In the genomic region with DNA sequence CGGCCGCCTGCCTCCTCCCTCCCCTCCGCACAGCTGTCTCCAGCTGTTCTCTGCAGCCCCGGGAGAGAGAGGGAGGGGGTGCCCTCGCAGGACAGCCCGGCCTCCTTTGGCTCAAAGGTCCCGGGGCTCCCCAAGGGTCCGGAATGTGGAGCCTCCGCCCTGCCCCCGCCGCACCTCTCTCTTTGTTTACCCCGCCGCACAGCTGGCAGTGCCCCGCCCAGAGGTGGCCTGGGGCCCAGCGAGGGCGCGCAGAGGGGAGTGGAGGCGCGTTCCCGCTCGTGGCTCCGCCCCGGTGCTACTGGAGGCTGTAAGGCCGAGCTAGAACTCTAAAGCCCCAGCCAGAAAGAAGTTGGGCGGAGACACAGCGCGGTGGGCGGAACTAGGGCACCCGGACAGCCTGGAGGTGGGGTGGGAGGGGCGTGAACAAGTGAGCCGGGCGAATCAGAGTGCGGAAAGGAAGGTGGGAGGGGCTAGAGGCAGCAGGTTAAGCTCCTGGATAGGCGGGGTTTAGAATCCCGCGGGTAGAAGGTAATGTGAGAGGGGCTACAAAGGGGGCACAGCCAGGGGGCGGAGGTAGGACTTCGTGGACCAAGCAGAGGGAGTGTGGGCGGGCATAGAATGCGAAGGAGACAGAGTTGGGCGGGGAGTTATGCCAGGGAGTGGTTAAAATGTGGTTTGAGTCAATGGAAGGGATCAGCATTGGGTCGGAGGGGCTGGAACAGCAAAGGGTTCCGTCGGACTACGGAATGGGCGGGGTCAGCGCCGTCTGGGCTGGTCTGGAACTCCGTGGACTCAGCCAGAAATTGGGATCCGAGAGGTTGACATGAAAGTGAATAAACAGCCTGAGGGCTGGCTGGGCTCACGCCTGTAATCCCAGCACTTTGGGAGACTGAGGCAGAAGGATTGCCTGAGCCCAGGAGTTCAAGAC, we compare ENCODE assay signal across 8 cellular contexts. TPM values are rescaled to one million over a fixed set of nuclear protein-coding genes. Genes with fewer than 3 reads are reported as not detected.
DNase-seq lines count a peak whose midpoint lies in the region; ATAC-seq, FAIRE-seq and TF ChIP-seq lines count a peak whose summit lies in the region.

No MANE protein-coding gene starts in this region.

- peak overlapping the region; percentile 92 for H3K4me2 ChIP-seq in A549

- CTCF ChIA-PET in A549 (lab: Yijun Ruan, JAX) = interaction anchor here (0.5 to 35.2 kb wide), 27 partner anchors 8 to 845 kb away, joined by 3 to 2247 read pairs (median 7); partner anchors contain the start of genes BLVRB, SERTAD1 and SPTBN4

- 4% methylated on average over 45 of the region's 51 CpGs for WGBS in A549 (ENCODE audit: missing lambda C conversion rate)

- peak overlapping the region; percentile 55 to 85 for H3K27ac ChIP-seq in A549

- FAIRE-seq in A549 (lab: Jason Lieb, UNC) = peak; percentile 99

- peak overlapping the region; percentile 36 for H3K4me3 ChIP-seq in A549

- DNase-seq in A549 (ENCODE audit: low read depth in 1 of 2, low spot score in 1 of 2) = peak; percentile 99 to 100
- DNase-seq in NCI-H2227 (lab: John Stamatoyannopoulos, UW; ENCODE audit: unreplicated experiment) = peak; percentile 100
- DNase-seq in activated CD4-positive, CD25-positive, alpha-beta regulatory T cell (lab: John Stamatoyannopoulos, UW) = peak; percentile 83 to 94 (median 90)
- peak; percentile 96 for DNase-seq in central memory CD4-positive, alpha-beta T cell
- DNase-seq in inferior parietal cortex (ENCODE audit: extremely low spot score) = peak; percentile 81
- peak; percentile 87 to 98 for DNase-seq in stimulated activated CD4-positive, alpha-beta T cell treated with anti-CD3 and anti-CD28 coated beads, Interleukin-12 subunit alpha, Interleukin-12 subunit beta, amount 100 ng/mL, for 24 hours (ENCODE audit: low read depth in 2 of 2)

- no peaks in the 10 kb centered on the region for H3K9me3 ChIP-seq in A549

- peak; percentile 20; the same call in 1 of the 2 replicates for TF ChIP-seq POLR2A in A549 (IDR thresholded peaks at IDR 0.05; ENCODE audit: low read length)

- TF ChIP-seq EP300 in A549 (IDR thresholded peaks at IDR 0.05) = no peak

- POLR2A ChIA-PET in A549 (lab: Yijun Ruan, JAX) = interaction anchor here (0.5 to 2.8 kb wide), 19 partner anchors 9 to 195 kb away, joined by 3 to 35 read pairs (median 5); partner anchors contain the start of genes ACTMAP, BLVRB, EGLN2 and RAB4B

- peaks cover 55% of the 10 kb centered on the region for H3K4me1 ChIP-seq in A549

- TF ChIP-seq CTCF in A549 (IDR thresholded peaks at IDR 0.05) = no peak

- TF ChIP-seq RAD21 in A549 (conservative IDR thresholded peaks at IDR 0.05 in 1 of 2, IDR thresholded peaks at IDR 0.05 in 1 of 2) = no peak

- ATAC-seq in A549 = peak; percentile 41 to 80
- ATAC-seq in GM18868 (IDR thresholded peaks at IDR 0.05; ENCODE audit: unreplicated experiment) = peak; percentile 72
- ATAC-seq in HG03108 (IDR thresholded peaks at IDR 0.05; ENCODE audit: unreplicated experiment) = peak; percentile 67

TF ChIP-seq in A549, 52 proteins besides CTCF, POLR2A, EP300 and RAD21:
- TF ChIP-seq TFCP2L1 (CRISPR knock-in tag; IDR thresholded peaks at IDR 0.05) (0 out of 2 replicates have a peak, but pooled peaks have one; percentile 38), JUN (IDR thresholded peaks at IDR 0.05) (peak in 1 of 2 experiments; percentile 60; a peak in 3 of 5 replicates), RCOR1 (IDR thresholded peaks at IDR 0.05; ENCODE audit: low read depth, low read length) (0 out of 2 replicates have a peak, but pooled peaks have one; percentile 50), KDM1A (IDR thresholded peaks at IDR 0.05; ENCODE audit: low read depth) (0 out of 2 replicates have a peak, but pooled peaks have one; percentile 14), MAZ (IDR thresholded peaks at IDR 0.05; ENCODE audit: borderline replicate concordance, low read depth, low read length) (peak; percentile 78), FOSL2 (IDR thresholded peaks at IDR 0.05) (no peak), FOSL2 (CRISPR knock-in tag; IDR thresholded peaks at IDR 0.05) (peak; percentile 32; the same call in 1 of the 2 replicates), CBX2 (IDR thresholded peaks at IDR 0.05; ENCODE audit: borderline replicate concordance, low read depth) (no peak), BCL3 (IDR thresholded peaks at IDR 0.05) (peak; percentile 67; the same call in 1 of the 3 replicates), FOXS1 (CRISPR knock-in tag; IDR thresholded peaks at IDR 0.05) (0 out of 2 replicates have a peak, but pooled peaks have one; percentile 70), RFX5 (IDR thresholded peaks at IDR 0.05) (peak; percentile 55), HDAC2 (IDR thresholded peaks at IDR 0.05) (no peak), PBX3 (IDR thresholded peaks at IDR 0.05) (peak; percentile 90), ZC3H11A (IDR thresholded peaks at IDR 0.05) (no peak), MAX (IDR thresholded peaks at IDR 0.05) (peak; percentile 83), CHD2 (IDR thresholded peaks at IDR 0.05; ENCODE audit: low read length, partially characterized antibody) (no peak), EHF (CRISPR knock-in tag; IDR thresholded peaks at IDR 0.05) (peak; percentile 43; the same call in 1 of the 2 replicates)

RNA-seq across cellular contexts. Expression of gene LTBP4, which starts 2.8 kb away (rescaled TPM):
- polyA plus RNA-seq in A549 (2011; rRNA removed) = 23.1 and 32.0 TPM in 2 replicates
- 65.2 and 69.3 TPM in 2 replicates for polyA plus RNA-seq in A549 (2012; cell fraction: cytosol; rRNA removed)
- 475 and 611 TPM in 2 replicates for polyA plus RNA-seq in A549 (2012; cell fraction: nucleus; rRNA removed)
- polyA plus RNA-seq in A549 (2017; fragmentation: RNase III; extraction: RNeasy Plus Mini Kit Qiagen cat#74134 plus additional on column Dnase treatment) = 37.7 to 51.1 TPM (median 43.2 TPM) in 3 replicates
- 16.3 and 26.9 TPM in 2 replicates for polyA minus RNA-seq in A549 (2011; rRNA and poly(A)+ RNA removed)

RNA-seq across cellular contexts. Expression of gene SHKBP1, which starts 27.3 kb away (rescaled TPM):
- polyA plus RNA-seq in A549 (2011; rRNA removed) (75.2 and 79.7 TPM in 2 replicates), A549 (2017; fragmentation: RNase III; extraction: RNeasy Plus Mini Kit Qiagen cat#74134 plus additional on column Dnase treatment) (94.9 to 128 TPM (median 123 TPM) in 3 replicates)
- 163 and 237 TPM in 2 replicates for polyA plus RNA-seq in A549 (2012; cell fraction: cytosol; rRNA removed)
- polyA plus RNA-seq in A549 (2012; cell fraction: nucleus; rRNA removed) = 317 and 432 TPM in 2 replicates
- polyA minus RNA-seq in A549 (2011; rRNA and poly(A)+ RNA removed) = 133 and 167 TPM in 2 replicates

Comparison
In these comparisons a context has a peak if more than half of its experiments do, and no peak if none do; other contexts are left out.
1. Peak in every context shown above with its lines: DNase-seq, ATAC-seq, H3K4me3 ChIP-seq and H3K27ac ChIP-seq.